In genomic region chr6:134517145-134517658, GRCh38 we compare ENCODE assay signal across 8 cellular contexts.
A peak's percentile ranks its signal among the peaks of the same experiment; 100 is the strongest.
DNase-seq lines count a peak whose midpoint lies in the region; ATAC-seq and TF ChIP-seq lines count a peak whose summit lies in the region.

No MANE protein-coding gene starts in this region.

- ATAC-seq in HG02798 (IDR thresholded peaks at IDR 0.05; ENCODE audit: poor library complexity, unreplicated experiment): no peak
- ATAC-seq in HG02610 (IDR thresholded peaks at IDR 0.05; ENCODE audit: unreplicated experiment): no peak

- DNase-seq in EH (ENCODE audit: low read depth) (peak; percentile 70), NOMO-1 treated with DMSO at 0.1 percent for 48 hours (lab: John Stamatoyannopoulos, UW; ENCODE audit: unreplicated experiment) (peak; percentile 44), epithelial cell of esophagus (ENCODE audit: low read depth) (peak; percentile 84), mucosa of gallbladder (ENCODE audit: low spot score) (peak; percentile 75), RPMI8226 (no peak), NCI-H748 treated with DMSO at 0.1 percent for 48 hours (lab: John Stamatoyannopoulos, UW) (no peak)

- H3K4me3 ChIP-seq in epithelial cell of esophagus (ENCODE audit: low read length): no peak overlapping the region

- TF ChIP-seq CTCF in epithelial cell of esophagus (IDR thresholded peaks at IDR 0.05; ENCODE audit: insufficient read depth, low read depth, low read length, missing control alignments): no peak

Comparison
In these comparisons a context has a peak if more than half of its experiments do, and no peak if none do; other contexts are left out.
1. DNase-seq: peak in EH (single experiment), NOMO-1 treated with DMSO at 0.1 percent for 48 hours (single experiment), epithelial cell of esophagus (single experiment) and mucosa of gallbladder (single experiment); none in RPMI8226 (single experiment) and NCI-H748 treated with DMSO at 0.1 percent for 48 hours (single experiment).